23 cellular contexts compared by ENCODE assay signal in the genomic region with DNA sequence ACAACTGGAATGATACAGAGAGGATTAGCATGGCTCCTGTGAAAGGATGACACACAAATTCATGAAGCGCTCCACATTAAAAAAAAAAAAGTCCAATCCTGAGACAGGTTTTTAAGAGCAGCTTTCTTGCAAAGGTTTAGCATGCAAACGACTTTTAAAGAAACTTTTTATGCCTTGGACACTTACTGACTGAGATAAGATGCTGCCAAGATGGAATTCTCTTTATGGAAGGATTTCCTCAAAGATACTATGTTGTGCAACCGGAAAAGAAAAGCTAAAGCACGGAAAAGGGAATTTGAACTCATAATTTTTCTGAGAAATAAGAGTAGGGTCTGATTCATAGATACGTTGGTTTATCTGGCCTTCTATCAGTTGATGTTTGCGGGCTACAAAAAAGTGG. TPM values are rescaled to one million over a fixed set of nuclear protein-coding genes. Genes with fewer than 3 reads are reported as not detected.
"Had no signal": no experiment of that assay in that cellular context is flagged by ENCODE, and none has a peak within 500 bp of the region (broad histone marks: within the 10 kb centered on the region; RNA-seq: fewer than 3 reads in every experiment).

No MANE protein-coding gene starts in this region.

- H3K4me3 ChIP-seq: MG63, PC-9, Peyer's patch, SJCRH30 had no signal

- DNase-seq: IMR-90, MG63, NCI-H1092 treated with DMSO at 0.1 percent for 48 hours, NCI-H1436, NCI-H187, NCI-H2029, NCI-H2081 treated with DMSO at 0.1 percent for 48 hours, NCI-H2171, NCI-H226, NCI-H446, NCI-H510A, NCI-H524 treated with DMSO at 0.1 percent for 48 hours, NCI-H69, NCI-H774, OCI-M1, PC-9, Peyer's patch, SHP77 treated with DMSO at 0.1 percent for 48 hours, SJCRH30 had no signal

- H3K4me1 ChIP-seq: Peyer's patch had no signal

- H3K27me3 ChIP-seq: MG63, Peyer's patch, SJCRH30 had no signal

- H3K27ac ChIP-seq: Peyer's patch, SJCRH30 had no signal

- H3K4me2 ChIP-seq: PC-9 had no signal

- H2AFZ ChIP-seq: PC-9 had no signal

- H3K9me3 ChIP-seq: MG63, Peyer's patch, SJCRH30 had no signal

- H3K36me3 ChIP-seq: MG63, Peyer's patch, SJCRH30 had no signal

RNA-seq across cellular contexts. Expression of a gene that starts 39.1 kb away (rescaled TPM):
- total RNA-seq: HT1080, IMR-90, Right ventricle myocardium inferior, RPMI7951, SJCRH30, T-cell had no signal
